ENCODE assay signal across 1 cellular context in the genomic region with DNA sequence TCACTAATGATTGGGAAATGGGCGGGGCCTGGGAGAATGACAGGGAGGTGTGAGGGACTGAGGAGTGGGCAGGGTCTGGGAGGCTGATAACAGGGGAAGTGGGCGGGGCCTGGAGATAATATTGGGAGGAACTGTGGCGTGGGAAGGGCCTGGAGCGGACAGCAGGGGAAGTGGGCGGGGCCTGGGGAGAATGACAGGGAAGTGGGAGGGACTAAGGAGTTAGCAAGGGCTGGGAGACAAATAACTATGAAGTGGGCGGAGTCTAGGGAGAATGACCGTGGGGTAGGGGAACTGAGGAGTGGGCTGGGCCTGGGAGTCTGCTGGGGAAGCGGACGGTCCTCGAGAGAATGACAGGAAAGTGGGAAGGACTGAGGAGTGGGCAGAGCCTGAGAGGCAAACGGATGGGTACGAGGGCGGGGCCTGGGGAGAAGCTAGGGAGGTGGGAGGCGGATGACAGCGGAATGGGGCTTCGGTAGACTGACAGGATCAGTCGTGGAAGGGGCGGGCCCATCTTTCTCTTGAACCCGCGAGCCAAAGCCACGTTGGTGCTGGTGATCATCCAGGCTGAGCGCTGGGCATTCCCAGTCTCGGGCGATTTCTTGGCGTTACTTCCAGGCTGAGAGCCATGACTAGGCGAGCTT.
TF ChIP-seq lines count a peak whose summit lies in the region.

No MANE protein-coding gene starts in this region.

TF ChIP-seq in SK-N-SH, 30 proteins besides CTCF, POLR2A, EP300 and RAD21:
- TF ChIP-seq GABPA (IDR thresholded peaks at IDR 0.05; ENCODE audit: low read depth) (peak; percentile 36; the same call in 1 of the 2 replicates), MXI1 (IDR thresholded peaks at IDR 0.05; ENCODE audit: low read depth, low read length) (0 out of 2 replicates have a peak, but pooled peaks have one; percentile 19), CHD2 (IDR thresholded peaks at IDR 0.05; ENCODE audit: low read length, partially characterized antibody) (no peak)
- TF ChIP-seq, protein P1, sequence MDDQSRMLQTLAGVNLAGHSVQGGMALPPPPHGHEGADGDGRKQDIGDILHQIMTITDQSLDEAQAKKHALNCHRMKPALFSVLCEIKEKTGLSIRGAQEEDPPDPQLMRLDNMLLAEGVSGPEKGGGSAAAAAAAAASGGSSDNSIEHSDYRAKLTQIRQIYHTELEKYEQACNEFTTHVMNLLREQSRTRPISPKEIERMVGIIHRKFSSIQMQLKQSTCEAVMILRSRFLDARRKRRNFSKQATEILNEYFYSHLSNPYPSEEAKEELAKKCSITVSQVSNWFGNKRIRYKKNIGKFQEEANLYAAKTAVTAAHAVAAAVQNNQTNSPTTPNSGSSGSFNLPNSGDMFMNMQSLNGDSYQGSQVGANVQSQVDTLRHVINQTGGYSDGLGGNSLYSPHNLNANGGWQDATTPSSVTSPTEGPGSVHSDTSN (IDR thresholded peaks at IDR 0.05), result peak; percentile 82
